8 cellular contexts compared by ENCODE assay signal in the genomic region with DNA sequence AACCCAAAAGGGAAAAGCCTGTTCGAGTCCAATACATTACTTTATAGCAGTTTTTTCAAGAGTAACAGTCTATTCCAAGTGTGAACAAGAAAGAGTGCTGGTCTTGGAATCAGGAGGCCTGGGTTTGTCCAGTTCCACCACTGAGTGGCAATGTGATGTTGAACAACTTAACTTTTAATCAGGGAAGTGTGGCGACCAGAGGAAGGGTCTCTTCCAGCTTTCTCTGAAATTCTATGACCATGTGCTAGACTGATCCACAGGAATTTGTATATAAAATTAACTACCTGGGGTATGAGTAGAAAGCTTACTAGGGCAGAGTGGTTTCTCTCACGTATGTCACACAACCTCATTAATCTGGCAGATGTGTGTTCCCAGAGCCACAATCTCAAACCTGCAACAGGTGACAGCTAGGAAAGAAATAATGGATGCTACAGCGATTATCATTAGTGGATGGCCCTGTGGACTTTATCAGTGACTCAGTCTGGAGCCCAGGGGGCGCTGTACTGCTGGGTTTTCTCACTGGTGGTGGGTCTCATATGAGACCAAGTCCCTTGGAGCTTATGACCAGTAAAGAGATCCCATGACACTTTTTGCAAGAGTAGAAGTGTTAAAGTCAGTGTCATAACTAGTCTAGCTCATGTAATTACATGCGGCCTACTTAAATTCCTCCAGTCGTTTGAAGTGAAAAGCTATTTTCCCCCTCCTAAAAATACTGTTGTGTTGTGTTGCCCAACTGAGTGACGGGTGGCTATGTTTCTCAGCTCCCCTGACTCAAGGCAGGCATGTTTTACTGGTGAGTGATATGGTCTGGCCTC.
DNase-seq lines count a peak whose midpoint lies in the region; TF ChIP-seq lines count a peak whose summit lies in the region.

No MANE protein-coding gene starts in this region.

- H3K27me3 ChIP-seq in ACC112 (ENCODE audit: insufficient read depth, low read length) (no peaks in the 10 kb centered on the region), SK-N-SH (ENCODE audit: insufficient read depth) (no peaks in the 10 kb centered on the region), tibial nerve (no peaks in the 10 kb centered on the region)

- peaks cover 46% of the 10 kb centered on the region for H3K4me1 ChIP-seq in ACC112 (ENCODE audit: control insufficient read depth, insufficient read depth, low read length, unreplicated experiment)
- H3K4me1 ChIP-seq in SK-N-SH (ENCODE audit: control insufficient read depth in 1 of 2, insufficient read depth in 2 of 2, low read depth in 1 of 2, low read length in 1 of 2): peaks cover 18 to 65% of the 10 kb centered on the region in 2 experiments
- H3K4me1 ChIP-seq in tibial nerve: peaks cover 0 to under 1% (median under 1%) of the 10 kb centered on the region in 4 donors

- TF ChIP-seq CTCF in GM12865 (IDR thresholded peaks at IDR 0.05; ENCODE audit: insufficient read depth, low read depth, low read length, missing control alignments) (peak; percentile 42), SK-N-SH (IDR thresholded peaks at IDR 0.05) (peak; percentile 78), tibial nerve (IDR thresholded peaks at IDR 0.05) (no peak)

- H3K36me3 ChIP-seq in ACC112 (ENCODE audit: insufficient read depth, low read length): peaks cover 4% of the 10 kb centered on the region; the same call in 1 of the 2 replicates
- peaks cover 9 to 14% of the 10 kb centered on the region in 2 experiments for H3K36me3 ChIP-seq in SK-N-SH (replicated peaks in 1 of 2; ENCODE audit: control insufficient read depth in 1 of 2, insufficient read depth in 2 of 2, low read length in 1 of 2)
- H3K36me3 ChIP-seq in tibial nerve: peaks cover 0 to 50% (median 3%) of the 10 kb centered on the region in 3 donors

- H4K20me1 ChIP-seq in SK-N-SH (ENCODE audit: insufficient read depth): no peaks in the 10 kb centered on the region

- H3K79me2 ChIP-seq in ACC112 (ENCODE audit: control insufficient read depth, insufficient read depth, low read length, unreplicated experiment) (no peaks in the 10 kb centered on the region), SK-N-SH (ENCODE audit: insufficient read depth) (no peaks in the 10 kb centered on the region)

- TF ChIP-seq POLR2A in tibial nerve (IDR thresholded peaks at IDR 0.05): no peak

- DNase-seq in GM12865 (ENCODE audit: low read depth): peak; percentile 30
- no peak for DNase-seq in SK-N-SH
- DNase-seq in head of caudate nucleus: peak in 39 of 42 donors; percentile 17 to 88 (median 62)
- no peak for DNase-seq in tibial nerve (ENCODE audit: low spot score in 2 of 2)
- no peak for DNase-seq in HuH-7.5 (ENCODE audit: low spot score)
- DNase-seq in retina: no peak
- no peak for DNase-seq in activated gamma-delta T cell treated with Interleukin-2 at 50 U/mL for 16 hours

- H3K9ac ChIP-seq in SK-N-SH: peak overlapping the region; percentile 45; the same call in 1 of the 2 replicates

- H3K9me3 ChIP-seq in SK-N-SH (no peaks in the 10 kb centered on the region), tibial nerve (no peaks in the 10 kb centered on the region)

- H3K4me2 ChIP-seq in SK-N-SH: peak overlapping the region; percentile 67; the same call in 1 of the 2 replicates

- no peaks in the 10 kb centered on the region for H3K9me2 ChIP-seq in SK-N-SH

- intact Hi-C loops in head of caudate nucleus (cut with DNase I): no loop called here

- peak; percentile 46 for TF ChIP-seq RAD21 in SK-N-SH (IDR thresholded peaks at IDR 0.05; ENCODE audit: low read length)

- peaks cover 60% of the 10 kb centered on the region for H3F3A ChIP-seq in SK-N-SH (replicated peaks; ENCODE audit: insufficient read depth)

- 65% methylated on average over 8 of the region's 8 CpGs for WGBS in SK-N-SH (ENCODE audit: low lambda C conversion rate)
- WGBS in tibial nerve, 2 donors: 78 to 79% methylated on average over 8 of the region's 8 CpGs

- CTCF ChIA-PET in SK-N-SH (lab: Yijun Ruan, JAX): interaction anchor here (0.7 to 2.0 kb wide), 9 partner anchors 10 to 317 kb away, joined by 3 to 7 read pairs (median 3); no protein-coding TSS in a partner anchor

- POLR2A ChIA-PET in SK-N-SH (lab: Yijun Ruan, JAX): no interaction called here

- H3K4me3 ChIP-seq in ACC112 (ENCODE audit: low read depth, low read length): no peak overlapping the region
- no peak overlapping the region for H3K4me3 ChIP-seq in GM12865 (ENCODE audit: low read depth, low read length)
- H3K4me3 ChIP-seq in SK-N-SH (ENCODE audit: low read depth in 2 of 2, low read length in 1 of 2): peak overlapping the region in 1 of 2 experiments; percentile 6; a peak in 1 of 4 replicates
- no peak overlapping the region for H3K4me3 ChIP-seq in tibial nerve

- TF ChIP-seq EP300 in SK-N-SH (IDR thresholded peaks at IDR 0.05; ENCODE audit: borderline replicate concordance in 1 of 2, low read depth in 1 of 2, low read length in 1 of 2) (no peak), tibial nerve (IDR thresholded peaks at IDR 0.05) (no peak)

- H2AFZ ChIP-seq in ACC112 (ENCODE audit: low read length, unreplicated experiment) (no peak overlapping the region), SK-N-SH (ENCODE audit: low read depth) (no peak overlapping the region)

- peak overlapping the region; percentile 84 for H3K27ac ChIP-seq in ACC112 (ENCODE audit: low read depth, low read length)
- peak overlapping the region; percentile 51 to 92; a peak in 3 of 4 replicates for H3K27ac ChIP-seq in SK-N-SH (ENCODE audit: low read depth in 2 of 2, low read length in 1 of 2)
- no peak overlapping the region for H3K27ac ChIP-seq in tibial nerve

TF ChIP-seq in SK-N-SH, 30 proteins besides CTCF, POLR2A, EP300 and RAD21:
- peak; percentile 38; the same call in 1 of the 2 replicates for TF ChIP-seq SMC3 (IDR thresholded peaks at IDR 0.05; ENCODE audit: low read depth, low read length)
- TF ChIP-seq, protein P1, sequence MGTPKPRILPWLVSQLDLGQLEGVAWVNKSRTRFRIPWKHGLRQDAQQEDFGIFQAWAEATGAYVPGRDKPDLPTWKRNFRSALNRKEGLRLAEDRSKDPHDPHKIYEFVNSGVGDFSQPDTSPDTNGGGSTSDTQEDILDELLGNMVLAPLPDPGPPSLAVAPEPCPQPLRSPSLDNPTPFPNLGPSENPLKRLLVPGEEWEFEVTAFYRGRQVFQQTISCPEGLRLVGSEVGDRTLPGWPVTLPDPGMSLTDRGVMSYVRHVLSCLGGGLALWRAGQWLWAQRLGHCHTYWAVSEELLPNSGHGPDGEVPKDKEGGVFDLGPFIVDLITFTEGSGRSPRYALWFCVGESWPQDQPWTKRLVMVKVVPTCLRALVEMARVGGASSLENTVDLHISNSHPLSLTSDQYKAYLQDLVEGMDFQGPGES (IDR thresholded peaks at IDR 0.05; ENCODE audit: low read depth, low read length): no peak

Comparison
In these comparisons a context has a peak if more than half of its experiments do, and no peak if none do; other contexts are left out.
1. H3K27ac ChIP-seq: peak in ACC112 (single experiment) and SK-N-SH (2 of 2); none in tibial nerve (0 of 4).
2. DNase-seq: peak in GM12865 (single experiment) and head of caudate nucleus (39 of 42); none in SK-N-SH (single experiment), tibial nerve (0 of 2), HuH-7.5 (single experiment), retina (single experiment) and activated gamma-delta T cell treated with Interleukin-2 at 50 U/mL for 16 hours (single experiment).
3. CTCF ChIP-seq: peak in GM12865 (single experiment) and SK-N-SH (single experiment); none in tibial nerve (0 of 5).